9 cellular contexts compared by ENCODE assay signal in genomic region chr2:161250864-161251436, GRCh38. TPM values are rescaled to one million over a fixed set of nuclear protein-coding genes. Genes with fewer than 3 reads are reported as not detected.
DNase-seq lines count a peak whose midpoint lies in the region; ATAC-seq, FAIRE-seq and TF ChIP-seq lines count a peak whose summit lies in the region.
"Had no signal": no experiment of that assay in that cellular context is flagged by ENCODE, and none has a peak within 500 bp of the region (broad histone marks: within the 10 kb centered on the region; RNA-seq: fewer than 3 reads in every experiment).

No MANE protein-coding gene starts in this region.

- H3K79me1 ChIP-seq in neuronal stem cell (ENCODE audit: low read depth, low read length) = no peaks in the 10 kb centered on the region

- H3K4me3 ChIP-seq in astrocyte (ENCODE audit: insufficient read depth, low read depth, low read length) (no peak overlapping the region), right lobe of liver (no peak overlapping the region), neuronal stem cell (ENCODE audit: low read length in 2 of 2) (no peak overlapping the region)

- H4K91ac ChIP-seq in neuronal stem cell (ENCODE audit: low read depth, low read length, poor library complexity) = no peak overlapping the region

- no peaks in the 10 kb centered on the region for H4K20me1 ChIP-seq in astrocyte (ENCODE audit: insufficient read depth, low read length)

- TF ChIP-seq POLR2A in right lobe of liver (IDR thresholded peaks at IDR 0.05) = no peak

- H3K9me3 Mint-ChIP-seq in astrocyte (ENCODE audit: unreplicated experiment) = no peaks in the 10 kb centered on the region
- H3K9me3 Mint-ChIP-seq: T-helper 1 cell treated with Interleukin-12 subunit alpha and Interleukin-12 subunit beta and Interleukin-4 antibody, amounts not matched to agents 30 μg/mL and 1 μg/mL, for 36 hours had no signal

- H3K23ac ChIP-seq in neuronal stem cell (ENCODE audit: low read depth, low read length, poor library complexity) = no peak overlapping the region

- no peak overlapping the region for H2BK5ac ChIP-seq in neuronal stem cell (ENCODE audit: low read length)

- no peak overlapping the region for H3K4me2 ChIP-seq in astrocyte (ENCODE audit: low read length)
- no peak overlapping the region for H3K4me2 ChIP-seq in neuronal stem cell (ENCODE audit: insufficient read depth, low read length, poor library complexity, severe bottlenecking)

- H4K8ac ChIP-seq in neuronal stem cell (ENCODE audit: low read depth, low read length) = no peak overlapping the region

- no peak overlapping the region for H2BK12ac ChIP-seq in neuronal stem cell (ENCODE audit: low read length)

- no peak overlapping the region for H3K4ac ChIP-seq in neuronal stem cell (ENCODE audit: low read length)

- DNase-seq in CD1c-positive myeloid dendritic cell (ENCODE audit: extremely low spot score) (peak; percentile 23), NCI-H2227 (lab: John Stamatoyannopoulos, UW; ENCODE audit: unreplicated experiment) (peak; percentile 76), astrocyte (ENCODE audit: low read depth) (peak; percentile 36), right lobe of liver (no peak), neuronal stem cell (ENCODE audit: low spot score) (no peak)

- H3K9ac ChIP-seq in astrocyte (ENCODE audit: low read length) (no peak overlapping the region), neuronal stem cell (ENCODE audit: low read depth, low read length, poor library complexity) (no peak overlapping the region)

- H2BK15ac ChIP-seq in neuronal stem cell (ENCODE audit: low read length) = no peak overlapping the region

- no peak overlapping the region for H2BK120ac ChIP-seq in neuronal stem cell (ENCODE audit: low read depth, low read length)

- H3K4me1 Mint-ChIP-seq in astrocyte (ENCODE audit: low read depth, unreplicated experiment) = peaks cover 2% of the 10 kb centered on the region

- H3K36me3 Mint-ChIP-seq in astrocyte (ENCODE audit: low read depth, unreplicated experiment) = no peaks in the 10 kb centered on the region

- H3K27me3 Mint-ChIP-seq in astrocyte (ENCODE audit: low read depth, unreplicated experiment) = peaks cover 2% of the 10 kb centered on the region

- intact Hi-C loops in right lobe of liver (cut with DNase I) = no loop called here

- ATAC-seq in GM18508 (IDR thresholded peaks at IDR 0.05; ENCODE audit: insufficient read depth, unreplicated experiment) (peak; percentile 68), HG03097 (IDR thresholded peaks at IDR 0.05; ENCODE audit: low FRiP score, unreplicated experiment) (peak; percentile 55), right lobe of liver (peak; percentile 94 to 99 (median 96)), GM19397 (IDR thresholded peaks at IDR 0.05; ENCODE audit: unreplicated experiment) (no peak)

- H2AK5ac ChIP-seq in neuronal stem cell (ENCODE audit: low read depth, low read length) = no peak overlapping the region

- 18% methylated on average over 2 of the region's 2 CpGs for WGBS in right lobe of liver (ENCODE audit: insufficient coverage, low coverage, low lambda C conversion rate, missing lambda C conversion rate)
- no CpG with 5 or more reads among the region's 2 CpGs for WGBS in neuronal stem cell (ENCODE audit: extremely low coverage in 2 of 2, insufficient read length in 2 of 2, insufficient replicate concordance in 1 of 2), 2 donors

- no peaks in the 10 kb centered on the region for H3K79me2 ChIP-seq in astrocyte (ENCODE audit: insufficient read depth, low read length)

- no peak overlapping the region for H3K27ac Mint-ChIP-seq in astrocyte (ENCODE audit: unreplicated experiment)
- H3K27ac Mint-ChIP-seq: T-helper 1 cell treated with Interleukin-12 subunit alpha and Interleukin-12 subunit beta and Interleukin-4 antibody, amounts not matched to agents 30 μg/mL and 1 μg/mL, for 36 hours had no signal

- H3K9me3 ChIP-seq in astrocyte (ENCODE audit: insufficient read depth, low read depth, low read length) (no peaks in the 10 kb centered on the region), right lobe of liver (no peaks in the 10 kb centered on the region), neuronal stem cell (replicated peaks in 1 of 2; ENCODE audit: control insufficient read depth in 2 of 2, insufficient read depth in 1 of 2, low read depth in 1 of 2, low read length in 2 of 2) (no peaks in the 10 kb centered on the region)

- no peak overlapping the region for H3K27ac ChIP-seq in astrocyte (ENCODE audit: low read depth, low read length)
- H3K27ac ChIP-seq in right lobe of liver = no peak overlapping the region
- H3K27ac ChIP-seq in neuronal stem cell (replicated peaks; ENCODE audit: low read length) = no peak overlapping the region

- TF ChIP-seq CTCF in astrocyte (IDR thresholded peaks at IDR 0.05; ENCODE audit: insufficient read depth, low read depth, low read length) = peak; percentile 80
- TF ChIP-seq CTCF in right lobe of liver (IDR thresholded peaks at IDR 0.05) = peak; percentile 63 to 72 (median 70)

- H3K4me3 Mint-ChIP-seq in astrocyte (ENCODE audit: unreplicated experiment) = no peak overlapping the region
- H3K4me3 Mint-ChIP-seq: T-helper 1 cell treated with Interleukin-12 subunit alpha and Interleukin-12 subunit beta and Interleukin-4 antibody, amounts not matched to agents 30 μg/mL and 1 μg/mL, for 36 hours had no signal

- no peak overlapping the region for H3K14ac ChIP-seq in neuronal stem cell (ENCODE audit: low read length)

- no peak overlapping the region for H3K18ac ChIP-seq in neuronal stem cell (ENCODE audit: low read length)

- H3K36me3 ChIP-seq in astrocyte (ENCODE audit: insufficient read depth, low read length) = no peaks in the 10 kb centered on the region
- no peaks in the 10 kb centered on the region for H3K36me3 ChIP-seq in right lobe of liver
- H3K36me3 ChIP-seq in neuronal stem cell (replicated peaks in 1 of 2; ENCODE audit: control insufficient read depth in 2 of 2, insufficient read depth in 2 of 2, low read length in 2 of 2) = no peaks in the 10 kb centered on the region

- H2AFZ ChIP-seq in astrocyte (ENCODE audit: low read depth, low read length) = no peak overlapping the region
- no peak overlapping the region for H2AFZ ChIP-seq in neuronal stem cell (ENCODE audit: low read length)

- H3K27me3 ChIP-seq in astrocyte (ENCODE audit: insufficient read depth, low read length) = peaks cover 21% of the 10 kb centered on the region
- no peaks in the 10 kb centered on the region for H3K27me3 ChIP-seq in right lobe of liver
- no peaks in the 10 kb centered on the region for H3K27me3 ChIP-seq in neuronal stem cell (ENCODE audit: control insufficient read depth in 3 of 3, insufficient read depth in 3 of 3, low read depth in 1 of 3, low read length in 3 of 3)

- H3K4me1 ChIP-seq in astrocyte (ENCODE audit: insufficient read depth, low read length) = no peaks in the 10 kb centered on the region
- H3K4me1 ChIP-seq in right lobe of liver = no peaks in the 10 kb centered on the region
- H3K4me1 ChIP-seq in neuronal stem cell (ENCODE audit: control insufficient read depth in 2 of 2, insufficient read depth in 1 of 2, low read depth in 1 of 2, low read length in 2 of 2) = peaks cover 0 to 3% of the 10 kb centered on the region in 2 donors

- FAIRE-seq in astrocyte (lab: Jason Lieb, UNC) = no peak

RNA-seq across cellular contexts. Expression of gene PSMD14, which starts 57.3 kb away (rescaled TPM):
- total RNA-seq in astrocyte (81.5 and 86.0 TPM in 2 replicates), right lobe of liver (10 to 100 TPM; 18.7 to 61.8 (median 24.9) TPM)
- polyA plus RNA-seq in neuronal stem cell (2013, experiment 1 of 2) = 54.6 TPM
- 54.3 TPM for polyA plus RNA-seq in neuronal stem cell (2013, experiment 2 of 2)

Comparison
In these comparisons a context has a peak if more than half of its experiments do, and no peak if none do; other contexts are left out.
1. DNase-seq: peak in CD1c-positive myeloid dendritic cell (single experiment), NCI-H2227 (single experiment) and astrocyte (single experiment); none in right lobe of liver (0 of 3) and neuronal stem cell (single experiment).